In the genomic region with DNA sequence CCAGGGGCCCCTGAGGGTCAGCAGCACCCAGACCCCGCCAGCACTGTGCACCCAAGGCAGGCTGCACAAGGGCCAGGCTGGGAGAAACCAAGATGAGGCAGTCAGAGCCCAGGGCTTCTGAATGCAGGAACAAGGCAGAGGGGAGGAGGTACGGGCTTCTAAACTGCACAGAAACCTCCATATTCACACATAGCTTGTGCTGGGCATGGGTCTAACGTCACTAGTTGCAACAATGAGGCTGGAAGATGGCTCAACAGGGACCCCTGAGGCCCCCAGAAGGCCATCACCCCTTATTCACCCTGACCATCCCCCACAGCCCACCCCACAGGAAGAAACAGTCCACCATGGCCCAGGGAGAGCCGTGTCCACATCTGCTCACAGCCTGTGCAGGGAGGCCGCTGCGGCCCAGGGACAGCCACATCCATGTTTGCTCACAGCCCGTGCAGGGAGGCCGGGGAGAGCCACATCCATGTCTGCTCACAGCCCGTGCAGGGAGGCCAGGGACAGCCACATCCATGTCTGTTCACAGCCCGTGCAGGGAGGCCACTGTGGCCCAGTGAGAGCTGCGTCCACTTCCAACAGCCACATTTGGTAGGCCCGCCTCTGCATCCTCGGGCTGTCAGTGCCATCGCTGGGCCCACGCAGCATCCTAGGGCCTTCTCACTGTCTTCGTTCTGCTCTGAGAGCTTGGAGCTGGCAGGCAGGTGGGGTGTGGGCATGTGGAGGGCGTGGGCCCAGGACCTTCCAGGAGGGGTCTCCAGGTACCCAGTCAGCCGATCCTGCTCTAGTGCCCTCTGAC, we compare ENCODE assay signal across 14 cellular contexts. TPM values are rescaled to one million over a fixed set of nuclear protein-coding genes. Genes with fewer than 3 reads are reported as not detected.
A peak's percentile ranks its signal among the peaks of the same experiment; 100 is the strongest.
DNase-seq lines count a peak whose midpoint lies in the region; ATAC-seq lines count a peak whose summit lies in the region.
"Had no signal": no experiment of that assay in that cellular context is flagged by ENCODE, and none has a peak within 500 bp of the region (broad histone marks: within the 10 kb centered on the region; RNA-seq: fewer than 3 reads in every experiment).

No MANE protein-coding gene starts in this region.

- peak overlapping the region; percentile 96 for H3K4me2 ChIP-seq in BLaER1

- H3K9me3 ChIP-seq in BLaER1 = no peaks in the 10 kb centered on the region
- H3K9me3 ChIP-seq: breast epithelium, upper lobe of left lung had no signal

- H3K4me1 ChIP-seq in BLaER1 = peaks cover 74% of the 10 kb centered on the region
- H3K4me1 ChIP-seq: breast epithelium had no signal

- peaks cover 9% of the 10 kb centered on the region for H3K36me3 Mint-ChIP-seq in IgD-negative memory B cell
- peaks cover 4 to 37% (median 10%) of the 10 kb centered on the region in 3 donors for H3K36me3 Mint-ChIP-seq in immature natural killer cell

- no peaks in the 10 kb centered on the region for H3K27me3 ChIP-seq in BLaER1
- H3K27me3 ChIP-seq: breast epithelium, upper lobe of left lung had no signal

- peaks cover 58% of the 10 kb centered on the region for H3K36me3 ChIP-seq in BLaER1
- H3K36me3 ChIP-seq: breast epithelium had no signal

- H3K27me3 Mint-ChIP-seq in IgD-negative memory B cell (peaks cover 2% of the 10 kb centered on the region), immature natural killer cell (ENCODE audit: low read depth in 3 of 3) (peaks cover 10 to 41% (median 11%) of the 10 kb centered on the region in 3 donors)

- DNase-seq in NK-92 treated with Interleukin-12 subunit alpha and Interleukin-12 subunit beta, amount 100 ng/mL, for 24 hours (lab: John Stamatoyannopoulos, UW) = no peak
- DNase-seq in immature natural killer cell (no peak), NCI-H2081 treated with DMSO at 0.1 percent for 48 hours (lab: John Stamatoyannopoulos, UW) (no peak)
- no peak for DNase-seq in central memory CD4-positive, alpha-beta T cell
- DNase-seq: activated CD8-positive, alpha-beta memory T cell treated with anti-CD3 and anti-CD28 coated beads, Interleukin-2, amount 50 U/mL, for 48 hours; NCI-H748 treated with DMSO at 0.1 percent for 48 hours had no signal

- H3K4me3 ChIP-seq in BLaER1 = peak overlapping the region; percentile 42; the same call in 1 of the 2 replicates
- H3K4me3 ChIP-seq: breast epithelium, upper lobe of left lung had no signal

- peaks cover 79% of the 10 kb centered on the region for H4K20me1 ChIP-seq in BLaER1

- H3K4me1 Mint-ChIP-seq in IgD-negative memory B cell = peaks cover 53 to 66% (median 65%) of the 10 kb centered on the region in 3 donors
- H3K4me1 Mint-ChIP-seq in immature natural killer cell = peaks cover 30 to 54% of the 10 kb centered on the region in 2 donors

- ATAC-seq in GM19035 (IDR thresholded peaks at IDR 0.05; ENCODE audit: unreplicated experiment) (peak; percentile 30), HG02763 (IDR thresholded peaks at IDR 0.05; ENCODE audit: unreplicated experiment) (peak; percentile 32)

- H3K27ac Mint-ChIP-seq in IgD-negative memory B cell (peak overlapping the region; percentile 99 to 100 (median 100)), immature natural killer cell (peak overlapping the region in 3 of 6 donors; percentile 43 to 64 (median 64))
- H3K27ac Mint-ChIP-seq: T-helper 1 cell treated with Interleukin-12 subunit alpha and Interleukin-12 subunit beta and Interleukin-4 antibody, amounts not matched to agents 30 μg/mL and 1 μg/mL, for 36 hours had no signal

- H3K9ac ChIP-seq in BLaER1 = peak overlapping the region; percentile 55; the same call in 1 of the 2 replicates

- H3K9me3 Mint-ChIP-seq in IgD-negative memory B cell (no peaks in the 10 kb centered on the region), immature natural killer cell (no peaks in the 10 kb centered on the region)
- H3K9me3 Mint-ChIP-seq: T-helper 1 cell treated with Interleukin-12 subunit alpha and Interleukin-12 subunit beta and Interleukin-4 antibody, amounts not matched to agents 30 μg/mL and 1 μg/mL, for 36 hours had no signal

- H3K27ac ChIP-seq in BLaER1 = no peak overlapping the region; the same call in 1 of the 2 replicates
- H3K27ac ChIP-seq: breast epithelium, upper lobe of left lung had no signal

- H3K4me3 Mint-ChIP-seq in IgD-negative memory B cell (peak overlapping the region; percentile 70 to 94 (median 86)), immature natural killer cell (no peak overlapping the region)
- H3K4me3 Mint-ChIP-seq: T-helper 1 cell treated with Interleukin-12 subunit alpha and Interleukin-12 subunit beta and Interleukin-4 antibody, amounts not matched to agents 30 μg/mL and 1 μg/mL, for 36 hours had no signal

RNA-seq across cellular contexts. Expression of a gene that starts 38.2 kb away (rescaled TPM):
- polyA plus RNA-seq in IgD-negative memory B cell (76.4 TPM), immature natural killer cell (100 to 1,000 TPM; 107 to 255 (median 144) TPM)

RNA-seq across cellular contexts. Expression of a gene that starts 40.3 kb away (rescaled TPM):
- polyA plus RNA-seq in IgD-negative memory B cell (not detected), immature natural killer cell (not detected)
- polyA plus RNA-seq: AG04450 had no signal

Comparison
In these comparisons a context has a peak if more than half of its experiments do, and no peak if none do; other contexts are left out.
1. H3K4me3 Mint-ChIP-seq: peak in IgD-negative memory B cell (4 of 4); none in immature natural killer cell (0 of 5).